Comparison of ENCODE assay signal across 16 cellular contexts in the genomic region with DNA sequence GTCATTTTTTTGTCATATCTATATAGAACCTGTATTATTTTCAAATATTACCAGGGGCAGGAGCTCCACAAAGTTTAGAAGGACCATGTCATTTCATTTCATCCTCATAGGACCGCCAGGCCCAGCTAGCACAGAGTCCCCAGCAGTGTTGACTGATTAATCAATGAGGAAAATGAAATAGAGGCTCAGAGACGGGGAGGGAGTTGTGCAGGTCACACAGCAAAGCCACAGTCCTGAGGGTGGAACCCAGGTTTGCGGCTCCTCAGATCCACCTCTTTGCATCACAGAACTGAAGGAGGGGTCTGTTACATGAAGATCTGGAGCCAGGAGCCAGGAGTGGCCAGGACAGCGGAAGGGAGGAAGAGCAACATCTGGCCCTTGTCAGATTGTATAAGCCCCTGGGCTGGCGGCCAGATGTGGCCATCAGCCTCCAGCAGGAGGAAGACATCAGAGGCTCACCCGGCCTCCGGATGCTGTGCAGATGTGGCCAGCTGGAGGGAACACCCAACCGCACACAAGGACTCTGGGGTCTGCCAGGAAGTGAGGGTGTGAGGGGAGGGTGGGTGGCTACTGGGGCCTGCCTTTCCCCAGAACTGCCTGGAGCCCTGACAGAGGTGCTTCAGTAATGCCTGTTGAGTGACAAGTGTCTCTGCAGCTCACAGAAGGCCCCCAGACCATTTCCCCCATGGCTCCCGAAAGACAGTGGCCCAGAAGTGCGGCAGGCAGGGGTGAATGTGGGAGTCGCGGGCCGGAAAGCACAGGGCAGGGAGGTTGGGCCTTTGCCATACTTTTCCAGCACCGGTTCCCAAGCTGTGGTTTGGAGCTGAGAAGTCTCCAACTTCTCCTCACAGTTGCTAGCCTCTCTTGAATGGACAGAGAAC. TPM values are rescaled to one million over a fixed set of nuclear protein-coding genes. Genes with fewer than 3 reads are reported as not detected.
DNase-seq lines count a peak whose midpoint lies in the region; ATAC-seq and TF ChIP-seq lines count a peak whose summit lies in the region.
"Had no signal": no experiment of that assay in that cellular context is flagged by ENCODE, and none has a peak within 500 bp of the region (broad histone marks: within the 10 kb centered on the region; RNA-seq: fewer than 3 reads in every experiment).

No MANE protein-coding gene starts in this region.

- H3K4me2 ChIP-seq in osteoblast (ENCODE audit: insufficient read depth, low read length) (no peak overlapping the region), GM23338 (no peak overlapping the region)

- H3F3A ChIP-seq in GM23338 (replicated peaks; ENCODE audit: low read depth) = no peaks in the 10 kb centered on the region

- H3K4me1 ChIP-seq in adrenal gland (replicated peaks in 1 of 2) = peaks cover 5 to 32% of the 10 kb centered on the region in 2 donors
- peaks cover 15 to 86% (median 45%) of the 10 kb centered on the region in 9 donors for H3K4me1 ChIP-seq in heart right ventricle
- H3K4me1 ChIP-seq in osteoblast (ENCODE audit: insufficient read depth, low read length) = peaks cover 3% of the 10 kb centered on the region
- H3K4me1 ChIP-seq in GM23338 (ENCODE audit: insufficient read depth) = no peaks in the 10 kb centered on the region

- H3K27me3 Mint-ChIP-seq in GM23338 (ENCODE audit: insufficient read depth, low read depth, poor library complexity) = peaks cover 26% of the 10 kb centered on the region
- H3K27me3 Mint-ChIP-seq: stimulated activated naive CD8-positive, alpha-beta T cell treated with anti-CD3 and anti-CD28 coated beads, Interleukin-15, amount 100 ng/mL, for 72 hours had no signal

- H3K36me3 ChIP-seq in adrenal gland (replicated peaks in 1 of 2) (no peaks in the 10 kb centered on the region), heart right ventricle (no peaks in the 10 kb centered on the region), osteoblast (ENCODE audit: insufficient read depth, low read length) (no peaks in the 10 kb centered on the region), GM23338 (ENCODE audit: insufficient read depth) (no peaks in the 10 kb centered on the region)

- no peaks in the 10 kb centered on the region for H3K9me2 ChIP-seq in GM23338 (ENCODE audit: insufficient read depth)

- H3K27me3 ChIP-seq in adrenal gland (no peaks in the 10 kb centered on the region), heart right ventricle (no peaks in the 10 kb centered on the region), osteoblast (ENCODE audit: insufficient read depth, low read length) (peaks cover 50% of the 10 kb centered on the region), GM23338 (ENCODE audit: insufficient read depth) (peaks cover 20% of the 10 kb centered on the region)

- H2AFZ ChIP-seq in osteoblast (ENCODE audit: low read length) = no peak overlapping the region
- H2AFZ ChIP-seq in GM23338 = no peak overlapping the region

- 66 to 74% (median 67%) methylated on average over 9 to 14 of the region's 14 CpGs for WGBS in adrenal gland, 4 donors
- 44 to 54% methylated on average over 14 of the region's 14 CpGs for WGBS in heart right ventricle, 2 donors

- intact Hi-C loops in adrenal gland (cut with DNase I) = no loop called here
- intact Hi-C loops in heart right ventricle (cut with DNase I) = no loop called here

- H3K27ac ChIP-seq in adrenal gland = peak overlapping the region in 2 of 5 donors; percentile 27 to 75
- H3K27ac ChIP-seq in heart right ventricle = peak overlapping the region; percentile 28 to 93 (median 69)
- H3K27ac ChIP-seq in osteoblast (ENCODE audit: low read depth, low read length) = no peak overlapping the region
- no peak overlapping the region for H3K27ac ChIP-seq in GM23338 (ENCODE audit: low read depth)

- no peak for TF ChIP-seq CTCF in AG10803 (conservative IDR thresholded peaks at IDR 0.05; ENCODE audit: low read length)
- no peak for TF ChIP-seq CTCF in adrenal gland (IDR thresholded peaks at IDR 0.05)
- no peak for TF ChIP-seq CTCF in heart right ventricle (IDR thresholded peaks at IDR 0.05)
- TF ChIP-seq CTCF in osteoblast (IDR thresholded peaks at IDR 0.05; ENCODE audit: extremely low read depth, low read depth, low read length) = no peak
- no peak for TF ChIP-seq CTCF in GM23338 (conservative IDR thresholded peaks at IDR 0.05; ENCODE audit: low read depth in 2 of 2)

- TF ChIP-seq POLR2A in adrenal gland (IDR thresholded peaks at IDR 0.05) = no peak

- H3K79me2 ChIP-seq in osteoblast (ENCODE audit: insufficient read depth, low read length) = no peaks in the 10 kb centered on the region
- H3K79me2 ChIP-seq in GM23338 (replicated peaks; ENCODE audit: insufficient read depth) = no peaks in the 10 kb centered on the region

- H3K9me3 ChIP-seq in adrenal gland (replicated peaks in 1 of 3) (no peaks in the 10 kb centered on the region), heart right ventricle (no peaks in the 10 kb centered on the region), osteoblast (ENCODE audit: low read depth, low read length) (no peaks in the 10 kb centered on the region)

- H3K36me3 Mint-ChIP-seq in GM23338 (ENCODE audit: low read depth) = no peaks in the 10 kb centered on the region

- peaks cover 3% of the 10 kb centered on the region; the same call in 1 of the 3 replicates for H3K4me1 Mint-ChIP-seq in GM23338

- DNase-seq in AG10803 (ENCODE audit: low read depth) (peak; percentile 59), adrenal gland (peak in 5 of 7 donors; percentile 35 to 72 (median 58)), heart right ventricle (peak; percentile 83 to 86), osteoblast (ENCODE audit: insufficient read length, low spot score, missing footprints) (peak; percentile 45), UCSD-AML1 (lab: John Stamatoyannopoulos, UW; ENCODE audit: unreplicated experiment) (no peak), GM23338 (ENCODE audit: low spot score) (no peak), anterior cingulate cortex (lab: John Stamatoyannopoulos, UW) (no peak)
- DNase-seq: ACHN; activated CD4-positive, alpha-beta T cell treated with anti-CD3 and anti-CD28 coated beads, Interleukin-2, amount 10 ng/mL, durations not matched to agents 24 days and 14 days; activated naive CD4-positive, alpha-beta T cell treated with anti-CD3 and anti-CD28 coated beads, Interleukin-2, amount 50 U/mL, for 16 hours; effector CD8-positive, alpha-beta T cell; NCI-H1048; NCI-H526 treated with DMSO at 0.1 percent for 48 hours; stimulated activated naive CD8-positive, alpha-beta T cell treated with anti-CD3 and anti-CD28 coated beads, Interleukin-15, amount 100 ng/mL, for 72 hours had no signal

- H3K4me3 Mint-ChIP-seq in GM23338 = no peak overlapping the region
- H3K4me3 Mint-ChIP-seq: activated CD4-positive, alpha-beta T cell treated with anti-CD3 and anti-CD28 coated beads, Interleukin-2, amount 10 ng/mL, durations not matched to agents 24 days and 14 days; stimulated activated naive CD8-positive, alpha-beta T cell treated with anti-CD3 and anti-CD28 coated beads, Interleukin-15, amount 100 ng/mL, for 72 hours had no signal

- no peak overlapping the region for H3K4me3 ChIP-seq in AG10803 (ENCODE audit: low read length)
- no peak overlapping the region for H3K4me3 ChIP-seq in adrenal gland
- H3K4me3 ChIP-seq in heart right ventricle = no peak overlapping the region
- H3K4me3 ChIP-seq in osteoblast (ENCODE audit: insufficient read depth, low read length) = no peak overlapping the region
- no peak overlapping the region for H3K4me3 ChIP-seq in GM23338

- peaks cover 7% of the 10 kb centered on the region; the same call in 2 of the 3 replicates for H3K9me3 Mint-ChIP-seq in GM23338
- H3K9me3 Mint-ChIP-seq: activated CD4-positive, alpha-beta T cell treated with anti-CD3 and anti-CD28 coated beads, Interleukin-2, amount 10 ng/mL, durations not matched to agents 24 days and 14 days; stimulated activated naive CD8-positive, alpha-beta T cell treated with anti-CD3 and anti-CD28 coated beads, Interleukin-15, amount 100 ng/mL, for 72 hours had no signal

- H3K27ac Mint-ChIP-seq in GM23338 = no peak overlapping the region
- H3K27ac Mint-ChIP-seq: activated CD4-positive, alpha-beta T cell treated with anti-CD3 and anti-CD28 coated beads, Interleukin-2, amount 10 ng/mL, durations not matched to agents 24 days and 14 days had no signal

- ATAC-seq in heart right ventricle (peak; percentile 65 to 83 (median 73)), GM23338 (no peak), HG02938 (IDR thresholded peaks at IDR 0.05; ENCODE audit: unreplicated experiment) (no peak)
- ATAC-seq: stimulated activated naive CD8-positive, alpha-beta T cell treated with anti-CD3 and anti-CD28 coated beads, Interleukin-15, amount 100 ng/mL, for 72 hours had no signal

- H4K20me1 ChIP-seq in osteoblast (ENCODE audit: insufficient read depth, low read length) (no peaks in the 10 kb centered on the region), GM23338 (replicated peaks; ENCODE audit: insufficient read depth) (no peaks in the 10 kb centered on the region)

TF ChIP-seq in GM23338, 12 proteins besides CTCF, POLR2A, EP300 and RAD21 (continues in another document):
- no peak for TF ChIP-seq CREB1 (CRISPR knock-in tag; IDR thresholded peaks at IDR 0.05; ENCODE audit: low read depth)
- no peak for TF ChIP-seq EZH2 (IDR thresholded peaks at IDR 0.05; ENCODE audit: low read depth, unreplicated experiment)
- TF ChIP-seq ZNF114 (CRISPR knock-in tag; IDR thresholded peaks at IDR 0.05) = no peak
- TF ChIP-seq JUNB (IDR thresholded peaks at IDR 0.05; ENCODE audit: unreplicated experiment) = no peak
- no peak for TF ChIP-seq POLR2AphosphoS5 (IDR thresholded peaks at IDR 0.05; ENCODE audit: low read depth)

RNA-seq across cellular contexts. Expression of gene EFCC1, which starts 21.2 kb away (rescaled TPM):
- total RNA-seq in adrenal gland (1 to 10 TPM in 7 of 8 donors, under 1 TPM in 1; 0.60 to 4.7 (median 1.8) TPM), heart right ventricle (1 to 10 TPM; 1.0 to 3.3 (median 2.1) TPM), osteoblast (not detected in 2 replicates)
- polyA plus RNA-seq in adrenal gland (1 to 10 TPM in 2 of 3 donors, under 1 TPM in 1; 0.46 to 6.0 (median 1.9) TPM), heart right ventricle (1 to 10 TPM; 1.4 to 3.1 TPM), GM23338 (2016; fragmentation: Nextera tagmentation; extraction: Ambion mirVana) (0.10 TPM in 1 of 2 replicates, not detected in the other)
- total RNA-seq in GM23338 (2014; rRNA removed; shearing (Covaris generic)) = 0.27 TPM in 1 of 2 replicates, not detected in the other
- total RNA-seq: Daoy had no signal

RNA-seq across cellular contexts. Expression of gene CFAP92, which starts 28.5 kb away (rescaled TPM):
- 1 to 10 TPM in 2 of 8 donors, under 1 TPM in 5, not detected in 1; 0.14 to 1.9 (median 0.29) TPM for total RNA-seq in adrenal gland
- polyA plus RNA-seq in adrenal gland = under 1 TPM; 0.27 to 0.48 (median 0.48) TPM
- total RNA-seq in heart right ventricle = 1 to 10 TPM in 2 of 10 donors, under 1 TPM in 8; 0.12 to 1.2 (median 0.41) TPM
- polyA plus RNA-seq in heart right ventricle = under 1 TPM; 0.12 to 0.44 TPM
- not detected in 2 replicates for total RNA-seq in osteoblast
- total RNA-seq in GM23338 (2014; rRNA removed; shearing (Covaris generic)) = 1.6 and 2.1 TPM in 2 replicates
- polyA plus RNA-seq in GM23338 (2016; fragmentation: Nextera tagmentation; extraction: Ambion mirVana) = 1.7 and 2.3 TPM in 2 replicates
- total RNA-seq: activated CD4-positive, alpha-beta T cell treated with anti-CD3 and anti-CD28 coated beads, Interleukin-2, amount 10 ng/mL, durations not matched to agents 24 days and 14 days had no signal

RNA-seq across cellular contexts. Expression of gene GP9, which starts 38.2 kb away (rescaled TPM):
- not detected for total RNA-seq in adrenal gland
- polyA plus RNA-seq in adrenal gland = under 1 TPM in 1 of 3 donors, not detected in 2; 0.13 TPM
- not detected for total RNA-seq in heart right ventricle
- under 1 TPM in 1 of 2 donors, not detected in 1; 0.13 TPM for polyA plus RNA-seq in heart right ventricle
- total RNA-seq in osteoblast = not detected in 2 replicates
- total RNA-seq in GM23338 (2014; rRNA removed; shearing (Covaris generic)) = not detected in 2 replicates
- not detected in 2 replicates for polyA plus RNA-seq in GM23338 (2016; fragmentation: Nextera tagmentation; extraction: Ambion mirVana)
- total RNA-seq: activated CD4-positive, alpha-beta T cell treated with anti-CD3 and anti-CD28 coated beads, Interleukin-2, amount 10 ng/mL, durations not matched to agents 24 days and 14 days; Daoy had no signal

Comparison
In these comparisons a context has a peak if more than half of its experiments do, and no peak if none do; other contexts are left out.
1. DNase-seq: peak in AG10803 (single experiment), adrenal gland (5 of 7), heart right ventricle (2 of 2) and osteoblast (single experiment); none in UCSD-AML1 (single experiment), GM23338 (single experiment) and anterior cingulate cortex (0 of 58).
2. H3K27ac ChIP-seq: peak in heart right ventricle (10 of 10); none in osteoblast (single experiment) and GM23338 (single experiment).
3. ATAC-seq: peak in heart right ventricle (8 of 8); none in GM23338 (single experiment) and HG02938 (single experiment).